Comparison of ENCODE assay signal across 1 cellular context in genomic region chr19:40253611-40254092, GRCh38.
TF ChIP-seq lines count a peak whose summit lies in the region.

No MANE protein-coding gene starts in this region.

TF ChIP-seq in HepG2, 621 proteins besides CTCF, POLR2A, EP300 and RAD21 (continued from another document and continues in another):
- TF ChIP-seq ZBTB40 (IDR thresholded peaks at IDR 0.05) (no peak), ZBTB40 (CRISPR knock-in tag; IDR thresholded peaks at IDR 0.05) (no peak), ZNF281 (CRISPR knock-in tag; IDR thresholded peaks at IDR 0.05; ENCODE audit: borderline replicate concordance) (peak; percentile 90), MAF1 (CRISPR knock-in tag; IDR thresholded peaks at IDR 0.05; ENCODE audit: borderline replicate concordance) (no peak), FOXK1 (CRISPR knock-in tag; IDR thresholded peaks at IDR 0.05; ENCODE audit: borderline replicate concordance, low read depth) (0 out of 2 replicates have a peak, but pooled peaks have one; percentile 15), RFXAP (CRISPR knock-in tag; IDR thresholded peaks at IDR 0.05; ENCODE audit: borderline replicate concordance) (no peak), FOXP1 (IDR thresholded peaks at IDR 0.05) (no peak), FOXP1 (CRISPR knock-in tag; IDR thresholded peaks at IDR 0.05) (peak; percentile 38; the same call in 1 of the 2 replicates), ZNF879 (CRISPR knock-in tag; IDR thresholded peaks at IDR 0.05) (no peak), PBX3 (CRISPR knock-in tag; IDR thresholded peaks at IDR 0.05; ENCODE audit: borderline replicate concordance) (no peak), PBX2 (CRISPR knock-in tag; IDR thresholded peaks at IDR 0.05) (no peak), FOXC1 (CRISPR knock-in tag; IDR thresholded peaks at IDR 0.05; ENCODE audit: borderline replicate concordance) (no peak), SOX13 (IDR thresholded peaks at IDR 0.05) (no peak), SOX13 (CRISPR knock-in tag; conservative IDR thresholded peaks at IDR 0.05 in 1 of 2, IDR thresholded peaks at IDR 0.05 in 1 of 2) (peak in 1 of 2 experiments; percentile 79; a peak in 2 of 4 replicates), PHF21A (CRISPR knock-in tag; IDR thresholded peaks at IDR 0.05) (peak; percentile 39; the same call in 1 of the 2 replicates), THAP7 (CRISPR knock-in tag; IDR thresholded peaks at IDR 0.05) (no peak), TBX2 (CRISPR knock-in tag; IDR thresholded peaks at IDR 0.05; ENCODE audit: borderline replicate concordance) (no peak), ZNF740 (CRISPR knock-in tag; IDR thresholded peaks at IDR 0.05) (no peak), KIAA2018 (CRISPR knock-in tag; IDR thresholded peaks at IDR 0.05; ENCODE audit: borderline replicate concordance) (no peak), ZNF275 (CRISPR knock-in tag; IDR thresholded peaks at IDR 0.05; ENCODE audit: borderline replicate concordance) (no peak), NR3C1 (CRISPR knock-in tag; IDR thresholded peaks at IDR 0.05) (no peak), CEBPB (IDR thresholded peaks at IDR 0.05; ENCODE audit: borderline replicate concordance, low read depth, low read length) (no peak), ZNF263 (CRISPR knock-in tag; IDR thresholded peaks at IDR 0.05) (no peak), POLR2G (IDR thresholded peaks at IDR 0.05; ENCODE audit: low read depth, low read length) (no peak), ZNF292 (CRISPR knock-in tag; IDR thresholded peaks at IDR 0.05; ENCODE audit: borderline replicate concordance, low read depth) (no peak), TGIF2 (CRISPR knock-in tag; IDR thresholded peaks at IDR 0.05) (peak; percentile 71; the same call in 1 of the 2 replicates), GATAD2A (CRISPR knock-in tag; IDR thresholded peaks at IDR 0.05) (no peak), ELF1 (CRISPR knock-in tag; IDR thresholded peaks at IDR 0.05) (no peak), GZF1 (CRISPR knock-in tag; IDR thresholded peaks at IDR 0.05) (no peak), CBX5 (CRISPR knock-in tag; IDR thresholded peaks at IDR 0.05; ENCODE audit: borderline replicate concordance) (no peak), ZNF225 (CRISPR knock-in tag; IDR thresholded peaks at IDR 0.05) (no peak), ZFP37 (CRISPR knock-in tag; IDR thresholded peaks at IDR 0.05; ENCODE audit: borderline replicate concordance) (no peak)
